Comparison of ENCODE assay signal across 12 cellular contexts in the genomic region with DNA sequence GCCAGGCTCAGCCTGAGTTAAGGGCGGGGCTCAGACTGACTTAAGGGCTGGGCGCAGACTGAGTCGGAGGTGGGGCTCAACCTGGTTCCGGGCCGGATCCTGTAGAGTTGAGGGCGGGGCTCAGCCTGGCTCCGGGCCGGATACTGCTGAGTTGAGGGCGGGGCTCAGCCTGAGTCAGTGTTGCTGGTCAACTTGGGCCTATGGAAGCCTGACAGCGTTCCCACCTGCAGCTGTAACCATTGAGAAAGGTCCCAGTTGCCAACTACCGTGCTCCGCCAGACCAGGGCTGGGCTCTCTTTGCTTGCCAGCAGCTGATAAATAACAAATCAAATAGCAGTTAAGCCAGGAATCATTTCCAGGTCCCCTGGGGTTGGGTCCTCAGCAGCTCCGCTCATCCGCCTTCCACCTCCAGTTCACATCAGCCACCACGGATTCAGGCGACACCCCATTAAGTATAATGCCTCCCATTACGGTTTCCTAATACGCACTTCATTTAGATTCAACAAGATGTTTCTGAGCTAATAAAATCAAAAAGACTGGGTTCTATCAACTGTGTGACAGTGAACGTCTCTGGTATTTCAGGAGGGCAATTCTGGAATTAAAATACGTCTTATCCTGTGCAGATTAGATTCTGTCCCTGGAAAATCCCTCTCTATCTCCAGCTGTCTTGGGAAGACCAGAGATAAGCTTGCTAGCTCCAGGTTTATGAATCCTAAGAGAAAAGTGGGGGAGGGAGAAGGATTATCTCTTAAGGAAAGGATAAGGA. TPM values are rescaled to one million over a fixed set of nuclear protein-coding genes. Genes with fewer than 3 reads are reported as not detected.
A peak's percentile ranks its signal among the peaks of the same experiment; 100 is the strongest.
DNase-seq lines count a peak whose midpoint lies in the region; ATAC-seq and TF ChIP-seq lines count a peak whose summit lies in the region.
"Had no signal": no experiment of that assay in that cellular context is flagged by ENCODE, and none has a peak within 500 bp of the region (broad histone marks: within the 10 kb centered on the region; RNA-seq: fewer than 3 reads in every experiment).

No MANE protein-coding gene starts in this region.

- H3K27me3 ChIP-seq in gastroesophageal sphincter (peaks cover 38% of the 10 kb centered on the region), psoas muscle (ENCODE audit: insufficient read depth in 3 of 3, low read length in 2 of 3) (no peaks in the 10 kb centered on the region)

- in situ Hi-C loops in KBM-7 (cut with MboI; ENCODE audit: low pct_unique_long_range_greater_than_20kb, low sequenced_read_pairs): no loop called here

- BruUV-seq in OCI-LY7 (replicated peaks; lab: Mats Ljungman, UMichigan): no TSS peak

- H3K4me1 ChIP-seq in OCI-LY7 (ENCODE audit: insufficient read depth, low read length, poor library complexity, severe bottlenecking): no peaks in the 10 kb centered on the region
- peaks cover 0 to 20% (median 0%) of the 10 kb centered on the region in 3 donors for H3K4me1 ChIP-seq in gastroesophageal sphincter
- H3K4me1 ChIP-seq in psoas muscle: peaks cover 68% of the 10 kb centered on the region

- H3K27ac ChIP-seq in OCI-LY7 (ENCODE audit: low read depth, low read length, poor library complexity, severe bottlenecking) (no peak overlapping the region), gastroesophageal sphincter (no peak overlapping the region), psoas muscle (peak overlapping the region; percentile 83)

- POLR2A ChIA-PET in OCI-LY7 (lab: Charles Lee): interaction anchor here (1.0 kb wide), 1 partner anchor 11 kb away, joined by 3 read pairs; no protein-coding TSS in a partner anchor

- WGBS in gastroesophageal sphincter (ENCODE audit: low coverage in 1 of 2), 2 donors: 50 to 86% methylated on average over 6 to 13 of the region's 20 CpGs
- 42 to 53% (median 47%) methylated on average over 20 of the region's 20 CpGs for WGBS in psoas muscle, 3 donors

- peak; percentile 74 for ATAC-seq in gastroesophageal sphincter
- peak; percentile 78 to 87 (median 81) for ATAC-seq in psoas muscle
- ATAC-seq in HG03460 (IDR thresholded peaks at IDR 0.05; ENCODE audit: unreplicated experiment): no peak
- ATAC-seq in HG02623 (IDR thresholded peaks at IDR 0.05; ENCODE audit: unreplicated experiment): no peak
- ATAC-seq in HG02884 (IDR thresholded peaks at IDR 0.05; ENCODE audit: unreplicated experiment): no peak
- ATAC-seq: activated CD8-positive, alpha-beta memory T cell treated with anti-CD3 and anti-CD28 coated beads, Interleukin-2, amount 10 ng/mL, durations not matched to agents 7 days and 5 days; effector memory CD8-positive, alpha-beta T cell had no signal

- no peaks in the 10 kb centered on the region for H4K20me1 ChIP-seq in OCI-LY7 (ENCODE audit: insufficient read depth, low read length)

- no peaks in the 10 kb centered on the region for H3K79me2 ChIP-seq in OCI-LY7 (ENCODE audit: insufficient read depth, low read depth, low read length)

- CTCF ChIA-PET in OCI-LY7 (lab: Charles Lee; ENCODE audit: unreplicated experiment): no interaction called here

- peak; percentile 51 for DNase-seq in HT-29 (ENCODE audit: low spot score)
- DNase-seq in OCI-LY7 (ENCODE audit: low spot score): peak; percentile 26
- DNase-seq in psoas muscle: peak; percentile 46 to 75
- DNase-seq in KBM-7: no peak
- DNase-seq: activated CD8-positive, alpha-beta memory T cell treated with anti-CD3 and anti-CD28 coated beads, Interleukin-2, amount 10 ng/mL, durations not matched to agents 7 days and 5 days; effector memory CD8-positive, alpha-beta T cell; GOT3; SIG-M5 had no signal

- H3K4me2 ChIP-seq in OCI-LY7 (ENCODE audit: low read length): no peak overlapping the region

- H3K9me3 ChIP-seq in OCI-LY7 (ENCODE audit: low read length): no peaks in the 10 kb centered on the region
- H3K9me3 ChIP-seq in gastroesophageal sphincter: no peaks in the 10 kb centered on the region
- H3K9me3 ChIP-seq in psoas muscle: no peaks in the 10 kb centered on the region

- H3K4me3 ChIP-seq in OCI-LY7 (ENCODE audit: low read depth, low read length, poor library complexity, severe bottlenecking): no peak overlapping the region
- H3K4me3 ChIP-seq in gastroesophageal sphincter: no peak overlapping the region
- no peak overlapping the region for H3K4me3 ChIP-seq in psoas muscle

- H3K9me2 ChIP-seq in OCI-LY7 (ENCODE audit: insufficient read depth, low read length): no peaks in the 10 kb centered on the region

- TF ChIP-seq CTCF in OCI-LY7 (conservative IDR thresholded peaks at IDR 0.05; ENCODE audit: low read length) (no peak), gastroesophageal sphincter (IDR thresholded peaks at IDR 0.05) (no peak), psoas muscle (IDR thresholded peaks at IDR 0.05) (no peak)

- intact Hi-C loops in OCI-LY7 (cut with micrococcal nuclease; ENCODE audit: unreplicated experiment) (no loop called here), psoas muscle (cut with DNase I) (no loop called here)

- no peak for TF ChIP-seq EP300 in gastroesophageal sphincter (IDR thresholded peaks at IDR 0.05)

- H2AFZ ChIP-seq in OCI-LY7 (ENCODE audit: low read length): no peak overlapping the region

- H3K36me3 ChIP-seq in OCI-LY7 (ENCODE audit: insufficient read depth, low read length) (no peaks in the 10 kb centered on the region), gastroesophageal sphincter (no peaks in the 10 kb centered on the region), psoas muscle (ENCODE audit: insufficient read depth in 1 of 2, low read depth in 1 of 2) (no peaks in the 10 kb centered on the region)

- no peak for TF ChIP-seq POLR2A in gastroesophageal sphincter (IDR thresholded peaks at IDR 0.05)

RNA-seq across cellular contexts. Expression of a gene that starts 7.3 kb away (rescaled TPM):
- not detected in 2 replicates for total RNA-seq in HT-29 (2014; rRNA removed; shearing (Covaris generic))
- not detected in 2 replicates for total RNA-seq in OCI-LY7 (2014; rRNA removed; shearing (Covaris generic))
- total RNA-seq in OCI-LY7 (2022) (not detected in 2 replicates), gastroesophageal sphincter (1 to 10 TPM in 2 of 4 donors, under 1 TPM in 2; 0.27 to 1.6 (median 0.72) TPM), psoas muscle (10 to 100 TPM in 3 of 4 donors, 1 to 10 TPM in 1; 8.1 to 37.4 (median 29.0) TPM)
- 10 to 100 TPM in 1 of 3 donors, 1 to 10 TPM in 2; 2.2 to 24.9 (median 5.0) TPM for polyA plus RNA-seq in psoas muscle
- total RNA-seq: activated CD8-positive, alpha-beta memory T cell treated with anti-CD3 and anti-CD28 coated beads, Interleukin-2, amount 10 ng/mL, durations not matched to agents 7 days and 5 days had no signal

Comparison
In these comparisons a context has a peak if more than half of its experiments do, and no peak if none do; other contexts are left out.
1. ATAC-seq: peak in gastroesophageal sphincter (single experiment) and psoas muscle (4 of 4); none in HG03460 (single experiment), HG02623 (single experiment) and HG02884 (single experiment).